In the genomic region with DNA sequence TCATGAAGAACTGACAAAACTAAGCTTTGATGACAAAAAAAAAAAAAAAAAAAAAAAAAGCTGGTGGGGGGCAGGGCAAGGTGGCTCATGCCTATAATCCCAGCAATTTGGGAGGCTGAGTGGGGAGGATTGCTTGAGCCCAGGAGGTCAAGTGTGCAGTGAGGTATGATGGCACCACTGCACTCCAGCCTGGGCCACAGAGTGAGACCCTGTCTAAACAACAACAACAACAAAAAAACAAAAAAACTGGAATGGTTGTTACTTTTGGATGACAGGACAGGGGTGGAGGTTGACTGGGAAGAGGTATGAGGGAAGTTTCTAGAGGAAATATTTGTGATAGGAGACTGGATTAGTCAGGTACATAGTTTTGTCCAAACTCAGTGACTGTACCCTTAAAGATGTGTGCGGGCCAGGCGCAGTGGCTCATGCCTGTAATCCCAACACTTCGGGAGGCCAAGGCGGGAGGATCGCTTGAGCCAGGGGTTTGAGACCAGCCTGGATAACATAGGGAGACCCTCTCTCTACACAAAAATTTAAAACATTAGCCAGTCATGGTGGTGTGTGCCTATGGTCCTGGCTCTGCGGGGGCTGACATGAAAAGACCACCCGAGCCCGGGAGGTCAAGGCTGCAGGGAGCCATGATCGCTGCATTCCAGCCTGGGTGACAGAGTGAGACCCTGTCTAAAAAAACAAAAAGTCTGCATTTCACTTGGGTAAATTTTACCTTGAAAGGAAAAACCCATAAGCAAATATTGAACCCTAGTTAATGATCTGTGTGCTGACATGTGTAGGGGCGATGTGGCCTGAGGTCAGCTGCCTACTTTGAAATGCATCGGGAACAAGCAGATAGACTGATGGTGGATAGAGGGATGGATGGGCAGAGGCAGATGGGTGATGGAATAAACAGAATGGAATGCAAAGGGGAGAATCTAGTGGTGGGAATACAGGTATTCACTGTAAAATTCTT, we compare ENCODE assay signal across 18 cellular contexts.
"Had no signal": no experiment of that assay in that cellular context is flagged by ENCODE, and none has a peak within 500 bp of the region (broad histone marks: within the 10 kb centered on the region; RNA-seq: fewer than 3 reads in every experiment).

No MANE protein-coding gene starts in this region.

- H3K4me3 ChIP-seq: left ventricle myocardium inferior, tibial artery, uterus had no signal

- DNase-seq: activated CD4-positive, alpha-beta T cell treated with anti-CD3 and anti-CD28 coated beads for 1 hour; activated CD8-positive, alpha-beta memory T cell treated with anti-CD3 and anti-CD28 coated beads for 24 hours; activated CD8-positive, alpha-beta memory T cell treated with anti-CD3 and anti-CD28 coated beads, Interleukin-2, amount 50 U/mL, for 4 hours; activated naive CD8-positive, alpha-beta T cell treated with anti-CD3 and anti-CD28 coated beads for 36 hours; activated T-cell treated with anti-CD3 and anti-CD28 coated beads, Interleukin-2, amount 50 U/mL, for 24 hours; effector memory CD4-positive, alpha-beta T cell; foreskin keratinocyte; immature natural killer cell; left ventricle myocardium inferior; mammary epithelial cell; midbrain; nephron progenitor cell; nucleus accumbens; T-cell; tibial artery; uterus had no signal

- H3K4me1 ChIP-seq: foreskin keratinocyte had no signal

- H3K27me3 ChIP-seq: foreskin keratinocyte, tibial artery, uterus had no signal

- H3K27ac ChIP-seq: foreskin keratinocyte, left ventricle myocardium inferior, tibial artery, uterus, VCaP had no signal

- H3K36me3 ChIP-seq: uterus had no signal

- ATAC-seq: activated T-helper 17 cell treated with anti-CD3 and anti-CD28 coated beads, Interleukin-2, amount 50 U/mL, for 72 hours; foreskin keratinocyte; T-cell had no signal
